11 cellular contexts compared by ENCODE assay signal in genomic region chr22:23245045-23245798, GRCh38.
DNase-seq lines count a peak whose midpoint lies in the region; ATAC-seq, FAIRE-seq and TF ChIP-seq lines count a peak whose summit lies in the region.
"Had no signal": no experiment of that assay in that cellular context is flagged by ENCODE, and none has a peak within 500 bp of the region (broad histone marks: within the 10 kb centered on the region; RNA-seq: fewer than 3 reads in every experiment).

No MANE protein-coding gene starts in this region.

- no TSS peak for BruUV-seq in A673 (replicated peaks; lab: Mats Ljungman, UMichigan)

- TF ChIP-seq CTCF in A673 (conservative IDR thresholded peaks at IDR 0.05; ENCODE audit: low read depth, low read length) (no peak), ascending aorta (IDR thresholded peaks at IDR 0.05) (no peak)

- DNase-seq in A673 (ENCODE audit: low spot score) (no peak), H4 (ENCODE audit: low spot score) (peak; percentile 68), ascending aorta (ENCODE audit: low spot score in 2 of 2) (no peak), NOMO-1 treated with dmso at 0.1 percent for 144 hours (lab: John Stamatoyannopoulos, UW; ENCODE audit: unreplicated experiment) (no peak), GM12891 (ENCODE audit: insufficient read length, low spot score) (no peak), NK-92 (lab: John Stamatoyannopoulos, UW; ENCODE audit: unreplicated experiment) (no peak)
- DNase-seq: CD4-positive, CD25-positive, alpha-beta regulatory T cell; NCI-H1930 had no signal

- H3K9me3 ChIP-seq in A673 (ENCODE audit: low read depth, low read length, poor library complexity, severe bottlenecking) (no peaks in the 10 kb centered on the region), ascending aorta (no peaks in the 10 kb centered on the region), mesodermal cell (ENCODE audit: control insufficient read depth, low read length) (no peaks in the 10 kb centered on the region)
- H3K9me3 ChIP-seq: prostate gland had no signal

- no peak for TF ChIP-seq POLR2A in GM12891 (IDR thresholded peaks at IDR 0.05; ENCODE audit: low read depth, low read length)

- intact Hi-C loops in A673 (cut with micrococcal nuclease; ENCODE audit: unreplicated experiment) (no loop called here), ascending aorta (cut with DNase I) (loop anchor here (2.0 kb wide), 1 partner anchor 44 kb away; no protein-coding TSS in a partner anchor)

- CTCF ChIA-PET in A673 (lab: Charles Lee): no interaction called here

- H3K27me3 ChIP-seq in A673 (replicated peaks; ENCODE audit: insufficient read depth, low read depth, low read length, poor library complexity): no peaks in the 10 kb centered on the region
- H3K27me3 ChIP-seq in ascending aorta: no peaks in the 10 kb centered on the region

- H3K36me3 ChIP-seq in A673 (ENCODE audit: insufficient read depth, low read length, poor library complexity, severe bottlenecking) (no peaks in the 10 kb centered on the region), ascending aorta (no peaks in the 10 kb centered on the region), mesodermal cell (ENCODE audit: control insufficient read depth, insufficient read depth, low read length) (peaks cover 19% of the 10 kb centered on the region)
- H3K36me3 ChIP-seq: prostate gland had no signal

- WGBS in mesodermal cell (ENCODE audit: insufficient coverage in 2 of 2), 2 experiments: 78 to 86% methylated on average over 9 to 10 of the region's 17 CpGs

- no peak overlapping the region for H3K4me3 ChIP-seq in A673 (ENCODE audit: low read depth, low read length, poor library complexity, severe bottlenecking)
- no peak overlapping the region for H3K4me3 ChIP-seq in ascending aorta
- no peak overlapping the region for H3K4me3 ChIP-seq in mesodermal cell (ENCODE audit: extremely low read depth, insufficient read depth, low read length, poor library complexity, severe bottlenecking)
- H3K4me3 ChIP-seq: prostate gland had no signal

- H3K27ac ChIP-seq in A673 (ENCODE audit: low read depth, low read length, poor library complexity, severe bottlenecking) (peak overlapping the region; percentile 29), ascending aorta (peak overlapping the region; percentile 60 to 82), mesodermal cell (ENCODE audit: low read depth, low read length, severe bottlenecking) (peak overlapping the region; percentile 49)
- H3K27ac ChIP-seq: prostate gland had no signal

- ATAC-seq in HG02623 (IDR thresholded peaks at IDR 0.05; ENCODE audit: unreplicated experiment): no peak

- POLR2A ChIA-PET in A673 (lab: Charles Lee; ENCODE audit: low non-redundant PET): no interaction called here

- H3K4me1 ChIP-seq in A673 (ENCODE audit: insufficient read depth, low read length, poor library complexity, severe bottlenecking) (peaks cover 29% of the 10 kb centered on the region), ascending aorta (peaks cover 0 to 33% of the 10 kb centered on the region in 2 donors), mesodermal cell (ENCODE audit: control insufficient read depth, insufficient read depth, low read length, poor library complexity, severe bottlenecking) (peaks cover 66% of the 10 kb centered on the region)
- H3K4me1 ChIP-seq: prostate gland had no signal

- FAIRE-seq in GM12891 (lab: Jason Lieb, UNC): no peak

TF ChIP-seq in GM12891, 5 proteins besides CTCF, POLR2A, EP300 and RAD21:
- TF ChIP-seq SPI1 (IDR thresholded peaks at IDR 0.05; ENCODE audit: low read depth, low read length) (no peak), TAF1 (IDR thresholded peaks at IDR 0.05; ENCODE audit: low read depth, low read length) (no peak), POU2F2 (IDR thresholded peaks at IDR 0.05; ENCODE audit: low read depth, low read length) (no peak), PAX5 (IDR thresholded peaks at IDR 0.05; ENCODE audit: insufficient read depth, low read length, severe bottlenecking) (no peak), POLR2AphosphoS5 (IDR thresholded peaks at IDR 0.05; ENCODE audit: low read depth, low read length) (no peak)
TF ChIP-seq in GM12891: peak in this region for 0.
